Comparison of ENCODE assay signal across 21 cellular contexts in the genomic region with DNA sequence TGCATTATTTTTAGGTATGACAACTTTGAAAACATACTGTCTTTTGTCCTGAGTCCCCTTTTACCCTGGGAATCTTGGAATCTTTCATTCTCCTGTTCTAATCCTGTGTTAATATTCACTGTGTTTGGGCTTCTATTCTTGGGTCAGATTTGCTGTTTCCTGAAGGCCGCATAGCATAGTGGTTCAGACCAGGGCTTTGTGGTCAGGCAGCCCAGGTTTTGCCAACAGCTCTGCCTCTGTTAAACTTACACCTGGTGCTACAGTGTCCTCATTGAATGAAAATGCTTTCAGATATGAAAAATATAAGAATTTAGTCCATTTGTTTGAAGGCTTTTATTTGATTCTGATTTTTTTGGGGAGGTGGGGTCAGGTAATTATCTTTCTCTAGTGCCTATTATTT. TPM values are rescaled to one million over a fixed set of nuclear protein-coding genes. Genes with fewer than 3 reads are reported as not detected.
DNase-seq lines count a peak whose midpoint lies in the region; ATAC-seq and TF ChIP-seq lines count a peak whose summit lies in the region.
"Had no signal": no experiment of that assay in that cellular context is flagged by ENCODE, and none has a peak within 500 bp of the region (broad histone marks: within the 10 kb centered on the region; RNA-seq: fewer than 3 reads in every experiment).

No MANE protein-coding gene starts in this region.

- TF ChIP-seq EP300 in ovary (IDR thresholded peaks at IDR 0.05) = no peak

- H3K4me3 Mint-ChIP-seq in natural killer cell (peak overlapping the region; percentile 17), T-cell (no peak overlapping the region)
- H3K4me3 Mint-ChIP-seq in natural killer cell treated with Interleukin-12 subunit alpha and Interleukin-12 subunit beta and Interleukin-15 and Interleukin-18, amount 100 ng/mL, for 72 hours = no peak overlapping the region
- no peak overlapping the region for H3K4me3 Mint-ChIP-seq in naive thymus-derived CD8-positive, alpha-beta T cell
- H3K4me3 Mint-ChIP-seq: H9, HFFc6 had no signal

- no peaks in the 10 kb centered on the region for H3K4me1 ChIP-seq in mesendoderm (ENCODE audit: control insufficient read depth, low read depth, low read length)
- no peaks in the 10 kb centered on the region for H3K4me1 ChIP-seq in ovary (ENCODE audit: insufficient read depth)

- H3K18ac ChIP-seq in mesendoderm (ENCODE audit: low read length) = no peak overlapping the region

- no peaks in the 10 kb centered on the region for H3K79me1 ChIP-seq in mesendoderm (ENCODE audit: low read length)

- H3K27ac Mint-ChIP-seq in natural killer cell = peak overlapping the region; percentile 85 to 87
- peak overlapping the region in 1 of 2 donors; percentile 44 for H3K27ac Mint-ChIP-seq in natural killer cell treated with Interleukin-12 subunit alpha and Interleukin-12 subunit beta and Interleukin-15 and Interleukin-18, amount 100 ng/mL, for 72 hours
- H3K27ac Mint-ChIP-seq in T-cell = peak overlapping the region; percentile 70 to 84
- peak overlapping the region in 6 of 10 donors; percentile 1 to 73 (median 25) for H3K27ac Mint-ChIP-seq in naive thymus-derived CD8-positive, alpha-beta T cell
- H3K27ac Mint-ChIP-seq: HFFc6 had no signal

- H3K4me3 ChIP-seq in mesendoderm (ENCODE audit: low read length) (no peak overlapping the region), ovary (no peak overlapping the region)
- H3K4me3 ChIP-seq: BLaER1 treated with 17β-estradiol and CSF1 and Interleukin-3, amounts not matched to agents 10 nM and 100 nM had no signal

- H2BK5ac ChIP-seq in mesendoderm (ENCODE audit: low read length) = no peak overlapping the region

- H3K9me3 Mint-ChIP-seq in natural killer cell (no peaks in the 10 kb centered on the region), T-cell (no peaks in the 10 kb centered on the region)
- no peaks in the 10 kb centered on the region for H3K9me3 Mint-ChIP-seq in natural killer cell treated with Interleukin-12 subunit alpha and Interleukin-12 subunit beta and Interleukin-15 and Interleukin-18, amount 100 ng/mL, for 72 hours
- H3K9me3 Mint-ChIP-seq in naive thymus-derived CD8-positive, alpha-beta T cell = no peaks in the 10 kb centered on the region
- H3K9me3 Mint-ChIP-seq: H9, HFFc6 had no signal

- no peaks in the 10 kb centered on the region for H3K79me2 ChIP-seq in mesendoderm (ENCODE audit: control insufficient read depth, insufficient read depth, low read length)

- H3K4me1 Mint-ChIP-seq in natural killer cell (peaks cover 33 to 38% of the 10 kb centered on the region in 2 donors), T-cell (peaks cover 35 to 43% (median 40%) of the 10 kb centered on the region in 3 donors)
- H3K4me1 Mint-ChIP-seq in natural killer cell treated with Interleukin-12 subunit alpha and Interleukin-12 subunit beta and Interleukin-15 and Interleukin-18, amount 100 ng/mL, for 72 hours (ENCODE audit: low read depth in 2 of 2) = peaks cover 20 to 32% of the 10 kb centered on the region in 2 donors
- peaks cover 20 to 36% (median 31%) of the 10 kb centered on the region in 4 donors for H3K4me1 Mint-ChIP-seq in naive thymus-derived CD8-positive, alpha-beta T cell

- no peak overlapping the region for H2BK15ac ChIP-seq in mesendoderm (replicated peaks; ENCODE audit: low read depth)

- no peaks in the 10 kb centered on the region for H3K9me3 ChIP-seq in ovary
- H3K9me3 ChIP-seq: BLaER1 treated with 17β-estradiol and CSF1 and Interleukin-3, amounts not matched to agents 10 nM and 100 nM had no signal

- H3K36me3 ChIP-seq in mesendoderm (ENCODE audit: control insufficient read depth, insufficient read depth, low read length) (no peaks in the 10 kb centered on the region), ovary (no peaks in the 10 kb centered on the region)

- intact Hi-C loops in natural killer cell (cut with micrococcal nuclease) = loop anchor here (5.0 kb wide), 1 partner anchor 223 kb away; a partner anchor contains a TSS
- intact Hi-C loops in ovary (cut with DNase I) = loop anchor here in 3 of 4 donors (5.0 kb wide), 3 partner anchors 533 to 543 kb away; no protein-coding TSS in a partner anchor

- H4K5ac ChIP-seq in mesendoderm (ENCODE audit: low read length) = no peak overlapping the region

- no CpG with 5 or more reads among the region's 1 CpG for WGBS in mesendoderm (ENCODE audit: extremely low coverage, insufficient coverage, low lambda C conversion rate)
- 65 to 75% (median 70%) methylated on average over 1 of the region's 1 CpG for WGBS in ovary, 3 donors

- no peak overlapping the region for H4K8ac ChIP-seq in mesendoderm (ENCODE audit: low read depth, low read length)

- H3K56ac ChIP-seq in mesendoderm (ENCODE audit: low read length) = no peak overlapping the region

- no peak overlapping the region for H3K4me2 ChIP-seq in mesendoderm (ENCODE audit: low read length)
- H3K4me2 ChIP-seq: BLaER1 treated with 17β-estradiol and CSF1 and Interleukin-3, amounts not matched to agents 10 nM and 100 nM had no signal

- POLR2A ChIA-PET in T-cell (lab: Charles Lee) = interaction anchor here in 1 of 2 donors (0.6 kb wide), 1 partner anchor 62 kb away, joined by 7 read pairs; no protein-coding TSS in a partner anchor
- POLR2A ChIA-PET in naive thymus-derived CD8-positive, alpha-beta T cell (lab: Charles Lee) = interaction anchor here (1.4 kb wide), 1 partner anchor 23 kb away, joined by 3 read pairs; no protein-coding TSS in a partner anchor

- no peaks in the 10 kb centered on the region for H3K27me3 Mint-ChIP-seq in natural killer cell (ENCODE audit: low read depth in 2 of 2)
- no peaks in the 10 kb centered on the region for H3K27me3 Mint-ChIP-seq in natural killer cell treated with Interleukin-12 subunit alpha and Interleukin-12 subunit beta and Interleukin-15 and Interleukin-18, amount 100 ng/mL, for 72 hours
- no peaks in the 10 kb centered on the region for H3K27me3 Mint-ChIP-seq in T-cell
- H3K27me3 Mint-ChIP-seq in naive thymus-derived CD8-positive, alpha-beta T cell = no peaks in the 10 kb centered on the region

- no peak overlapping the region for H3K23ac ChIP-seq in mesendoderm (ENCODE audit: low read length)

- CTCF ChIA-PET in T-cell (lab: Charles Lee) = interaction anchor here (0.6 to 4.0 kb wide), 9 partner anchors 19 to 537 kb away, joined by 3 to 29 read pairs (median 4); no protein-coding TSS in a partner anchor

- no peak for TF ChIP-seq POLR2A in ovary (IDR thresholded peaks at IDR 0.05)

- H3K36me3 Mint-ChIP-seq in natural killer cell = no peaks in the 10 kb centered on the region
- H3K36me3 Mint-ChIP-seq in natural killer cell treated with Interleukin-12 subunit alpha and Interleukin-12 subunit beta and Interleukin-15 and Interleukin-18, amount 100 ng/mL, for 72 hours = no peaks in the 10 kb centered on the region
- H3K36me3 Mint-ChIP-seq in T-cell = peaks cover 8% of the 10 kb centered on the region
- H3K36me3 Mint-ChIP-seq in naive thymus-derived CD8-positive, alpha-beta T cell = peaks cover 0 to 10% (median 2%) of the 10 kb centered on the region in 3 donors

- H2AK5ac ChIP-seq in mesendoderm (ENCODE audit: low read length) = no peak overlapping the region

- TF ChIP-seq CTCF in natural killer cell (IDR thresholded peaks at IDR 0.05) (no peak), ovary (IDR thresholded peaks at IDR 0.05) (no peak)

- DNase-seq in natural killer cell = no peak
- no peak for DNase-seq in natural killer cell treated with Interleukin-12 subunit alpha and Interleukin-12 subunit beta and Interleukin-15 and Interleukin-18, amount 100 ng/mL, for 72 hours (ENCODE audit: low spot score)
- DNase-seq in T-cell = no peak
- DNase-seq in naive thymus-derived CD8-positive, alpha-beta T cell = no peak
- no peak for DNase-seq in mesendoderm
- DNase-seq in left lobe of liver (ENCODE audit: low spot score) = no peak
- no peak for DNase-seq in ovary
- DNase-seq: 8988T, DMS79, H9, HFFc6, NCI-H1105, NCI-H146, NCI-H2029, NCI-H226, NCI-H524, NCI-H774, SIG-M5 had no signal

- ATAC-seq in natural killer cell (peak in 1 of 3 donors; percentile 48), T-cell (replicated peaks in 1 of 4) (peak in 1 of 4 experiments; percentile 29), left lobe of liver (no peak)
- ATAC-seq in natural killer cell treated with Interleukin-12 subunit alpha and Interleukin-12 subunit beta and Interleukin-15 and Interleukin-18, amount 100 ng/mL, for 72 hours = no peak
- ATAC-seq in naive thymus-derived CD8-positive, alpha-beta T cell = no peak
- ATAC-seq: Panc1, SK-N-SH treated with all-trans-retinoic acid at 6 μM for 48 hours had no signal

- H3K9ac ChIP-seq in mesendoderm (ENCODE audit: low read length) = no peak overlapping the region
- H3K9ac ChIP-seq: BLaER1 treated with 17β-estradiol and CSF1 and Interleukin-3, amounts not matched to agents 10 nM and 100 nM had no signal

- H3K27ac ChIP-seq in mesendoderm (ENCODE audit: low read depth, low read length) (no peak overlapping the region), ovary (no peak overlapping the region)
- H3K27ac ChIP-seq: BLaER1 treated with 17β-estradiol and CSF1 and Interleukin-3, amounts not matched to agents 10 nM and 100 nM had no signal

- H3K27me3 ChIP-seq in mesendoderm (ENCODE audit: insufficient read depth, low read length, poor library complexity) = no peaks in the 10 kb centered on the region
- H3K27me3 ChIP-seq in ovary = no peaks in the 10 kb centered on the region

- no peak overlapping the region for H3K4ac ChIP-seq in mesendoderm (ENCODE audit: low read depth, low read length)

- H2BK120ac ChIP-seq in mesendoderm (ENCODE audit: low read depth, low read length) = no peak overlapping the region

RNA-seq across cellular contexts. Expression of a gene that starts 58.4 kb away (rescaled TPM):
- total RNA-seq in natural killer cell (10 to 100 TPM; 18.4 to 23.9 (median 23.3) TPM), T-cell (10 to 100 TPM; 16.6 to 26.9 (median 23.5) TPM), left lobe of liver (14.9 TPM), ovary (10 to 100 TPM; 17.3 to 32.3 (median 22.6) TPM)
- 10 to 100 TPM; 19.4 to 22.3 TPM for total RNA-seq in natural killer cell treated with Interleukin-12 subunit alpha and Interleukin-12 subunit beta and Interleukin-15 and Interleukin-18, amount 100 ng/mL, for 72 hours
- 10 to 100 TPM; 19.0 to 20.4 TPM for total RNA-seq in naive thymus-derived CD8-positive, alpha-beta T cell
- polyA plus RNA-seq in naive thymus-derived CD8-positive, alpha-beta T cell = 10 to 100 TPM; 49.3 to 62.5 (median 51.9) TPM
- 15.6 TPM for polyA plus RNA-seq in mesendoderm (2013, experiment 1 of 2)
- 15.3 TPM for polyA plus RNA-seq in mesendoderm (2013, experiment 2 of 2)
- 10 to 100 TPM; 19.9 to 27.7 TPM for polyA plus RNA-seq in ovary
